ENCODE assay signal across 20 cellular contexts in genomic region chr6:167703781-167704180, GRCh38.
DNase-seq lines count a peak whose midpoint lies in the region; ATAC-seq and TF ChIP-seq lines count a peak whose summit lies in the region.
"Had no signal": no experiment of that assay in that cellular context is flagged by ENCODE, and none has a peak within 500 bp of the region (broad histone marks: within the 10 kb centered on the region; RNA-seq: fewer than 3 reads in every experiment).

No MANE protein-coding gene starts in this region.

- POLR2A ChIA-PET in Panc1 (lab: Charles Lee), result no interaction called here
- POLR2A ChIA-PET in MCF 10A (lab: Yijun Ruan, JAX), result no interaction called here

- DNase-seq in H7 (peak; percentile 38), Panc1 (ENCODE audit: low read depth, low spot score) (no peak), left lobe of liver (ENCODE audit: low spot score) (peak; percentile 39), spleen (peak; percentile 67), endothelial cell (ENCODE audit: low spot score) (no peak), MCF 10A (ENCODE audit: unreplicated experiment) (no peak), upper lobe of left lung (no peak)
- DNase-seq: DMS79, IMR-90, MV-4-11, NCI-H1694, NCI-H2081, NCI-H2171 treated with DMSO at 0.1 percent for 48 hours, NCI-H446, NCI-H526 had no signal

- no peak overlapping the region for H3K27ac Mint-ChIP-seq in endothelial cell (ENCODE audit: unreplicated experiment)
- no peak overlapping the region for H3K27ac Mint-ChIP-seq in MCF 10A (ENCODE audit: low read depth, unreplicated experiment)
- H3K27ac Mint-ChIP-seq: B cell had no signal

- H3K9me3 Mint-ChIP-seq in endothelial cell (ENCODE audit: unreplicated experiment) (no peaks in the 10 kb centered on the region), MCF 10A (ENCODE audit: unreplicated experiment) (no peaks in the 10 kb centered on the region)

- H3K4me3 Mint-ChIP-seq in endothelial cell (ENCODE audit: unreplicated experiment) (no peak overlapping the region), MCF 10A (ENCODE audit: unreplicated experiment) (no peak overlapping the region)
- H3K4me3 Mint-ChIP-seq: B cell had no signal

- intact Hi-C loops in Panc1 (cut with micrococcal nuclease; ENCODE audit: unreplicated experiment), result no loop called here
- intact Hi-C loops in spleen (cut with DNase I; ENCODE audit: low total_unique reads), result no loop called here
- intact Hi-C loops in MCF 10A (cut with micrococcal nuclease), result no loop called here

- H3K36me3 Mint-ChIP-seq in endothelial cell (ENCODE audit: low read depth, unreplicated experiment), result no peaks in the 10 kb centered on the region
- no peaks in the 10 kb centered on the region for H3K36me3 Mint-ChIP-seq in MCF 10A (ENCODE audit: insufficient read depth, unreplicated experiment)

- BruUV-seq in Panc1 (replicated peaks; lab: Mats Ljungman, UMichigan) (no TSS peak), MCF 10A (replicated peaks; lab: Mats Ljungman, UMichigan) (no TSS peak)

- H3K4me1 ChIP-seq in Panc1 (ENCODE audit: control insufficient read depth, insufficient read depth, low read length) (no peaks in the 10 kb centered on the region), spleen (peaks cover 12 to 45% (median 20%) of the 10 kb centered on the region in 6 donors), upper lobe of left lung (peaks cover 6 to 17% (median 12%) of the 10 kb centered on the region in 4 donors)
- H3K4me1 ChIP-seq: A549, HAP-1 had no signal

- no peak for TF ChIP-seq EP300 in upper lobe of left lung (IDR thresholded peaks at IDR 0.05)

- H3K27me3 Mint-ChIP-seq in endothelial cell (ENCODE audit: unreplicated experiment) (peaks cover 5% of the 10 kb centered on the region), MCF 10A (ENCODE audit: insufficient read depth, unreplicated experiment) (peaks cover 23% of the 10 kb centered on the region)

- H3K9me3 ChIP-seq in Panc1 (ENCODE audit: control insufficient read depth, insufficient read depth, low read depth, low read length) (no peaks in the 10 kb centered on the region), spleen (no peaks in the 10 kb centered on the region), upper lobe of left lung (no peaks in the 10 kb centered on the region)
- H3K9me3 ChIP-seq: A549, HAP-1 had no signal

- TF ChIP-seq POLR2A in spleen (IDR thresholded peaks at IDR 0.05) (no peak), upper lobe of left lung (IDR thresholded peaks at IDR 0.05) (no peak)

- H3K27me3 ChIP-seq in H7 (ENCODE audit: control insufficient read depth, insufficient read depth, low read length) (no peaks in the 10 kb centered on the region), Panc1 (ENCODE audit: control insufficient read depth, insufficient read depth, low read length) (peaks cover 2% of the 10 kb centered on the region; the same call in 1 of the 2 replicates), spleen (replicated peaks in 1 of 7) (peaks cover 0 to 52% (median 11%) of the 10 kb centered on the region in 7 donors), upper lobe of left lung (no peaks in the 10 kb centered on the region)

- CTCF ChIA-PET in Panc1 (lab: Charles Lee) (no interaction called here), MCF 10A (lab: Yijun Ruan, JAX) (interaction anchor here (0.6 kb wide), 1 partner anchor 136 kb away, joined by 3 read pairs; no protein-coding TSS in a partner anchor)

- H3K4me1 Mint-ChIP-seq in endothelial cell (ENCODE audit: unreplicated experiment) (peaks cover 33% of the 10 kb centered on the region), MCF 10A (ENCODE audit: insufficient read depth, unreplicated experiment) (no peaks in the 10 kb centered on the region)

- WGBS in spleen, 5 donors, result 91 to 98% (median 93%) methylated on average over 5 to 10 of the region's 10 CpGs
- 87 to 96% methylated on average over 7 to 10 of the region's 10 CpGs for WGBS in upper lobe of left lung, 2 donors

- no peak for TF ChIP-seq CTCF in Panc1 (IDR thresholded peaks at IDR 0.05)
- TF ChIP-seq CTCF in spleen (IDR thresholded peaks at IDR 0.05 in 8 of 11, conservative IDR thresholded peaks at IDR 0.05 in 3 of 11), result no peak
- no peak for TF ChIP-seq CTCF in endothelial cell (IDR thresholded peaks at IDR 0.05; ENCODE audit: unreplicated experiment)
- TF ChIP-seq CTCF in MCF 10A (IDR thresholded peaks at IDR 0.05; ENCODE audit: unreplicated experiment), result no peak
- no peak for TF ChIP-seq CTCF in upper lobe of left lung (IDR thresholded peaks at IDR 0.05)

- ATAC-seq in Panc1, result 0 out of 2 replicates have a peak, but pooled peaks have one; percentile 32
- ATAC-seq in left lobe of liver, result no peak
- ATAC-seq in upper lobe of left lung (ENCODE audit: low FRiP score in 2 of 2), result no peak
- ATAC-seq: A549, Right ventricle myocardium inferior had no signal

- H3K4me3 ChIP-seq in H7 (ENCODE audit: insufficient read depth, low read depth, low read length) (no peak overlapping the region), Panc1 (ENCODE audit: low read depth in 2 of 2, low read length in 2 of 2) (no peak overlapping the region), spleen (no peak overlapping the region), upper lobe of left lung (no peak overlapping the region)
- H3K4me3 ChIP-seq: A549, HAP-1 had no signal

- H3K27ac ChIP-seq in Panc1 (ENCODE audit: low read length), result no peak overlapping the region
- no peak overlapping the region for H3K27ac ChIP-seq in spleen
- no peak overlapping the region for H3K27ac ChIP-seq in upper lobe of left lung
- H3K27ac ChIP-seq: A549, KMS-11 had no signal

- in situ Hi-C loops in Panc1 (cut with HindIII; ENCODE audit: low pct_unique_long_range_greater_than_20kb, low sequenced_read_pairs), result no loop called here

- H3K36me3 ChIP-seq in H7 (replicated peaks; ENCODE audit: control insufficient read depth, insufficient read depth, low read length) (no peaks in the 10 kb centered on the region), Panc1 (ENCODE audit: control insufficient read depth, insufficient read depth, low read length) (no peaks in the 10 kb centered on the region), spleen (no peaks in the 10 kb centered on the region), upper lobe of left lung (no peaks in the 10 kb centered on the region)
- H3K36me3 ChIP-seq: HAP-1 had no signal

Comparison
In these comparisons a context has a peak if more than half of its experiments do, and no peak if none do; other contexts are left out.
1. DNase-seq: peak in H7 (single experiment), left lobe of liver (single experiment) and spleen (single experiment); none in Panc1 (single experiment), endothelial cell (single experiment), MCF 10A (single experiment) and upper lobe of left lung (0 of 2).